Comparison of ENCODE assay signal across 8 cellular contexts in the genomic region with DNA sequence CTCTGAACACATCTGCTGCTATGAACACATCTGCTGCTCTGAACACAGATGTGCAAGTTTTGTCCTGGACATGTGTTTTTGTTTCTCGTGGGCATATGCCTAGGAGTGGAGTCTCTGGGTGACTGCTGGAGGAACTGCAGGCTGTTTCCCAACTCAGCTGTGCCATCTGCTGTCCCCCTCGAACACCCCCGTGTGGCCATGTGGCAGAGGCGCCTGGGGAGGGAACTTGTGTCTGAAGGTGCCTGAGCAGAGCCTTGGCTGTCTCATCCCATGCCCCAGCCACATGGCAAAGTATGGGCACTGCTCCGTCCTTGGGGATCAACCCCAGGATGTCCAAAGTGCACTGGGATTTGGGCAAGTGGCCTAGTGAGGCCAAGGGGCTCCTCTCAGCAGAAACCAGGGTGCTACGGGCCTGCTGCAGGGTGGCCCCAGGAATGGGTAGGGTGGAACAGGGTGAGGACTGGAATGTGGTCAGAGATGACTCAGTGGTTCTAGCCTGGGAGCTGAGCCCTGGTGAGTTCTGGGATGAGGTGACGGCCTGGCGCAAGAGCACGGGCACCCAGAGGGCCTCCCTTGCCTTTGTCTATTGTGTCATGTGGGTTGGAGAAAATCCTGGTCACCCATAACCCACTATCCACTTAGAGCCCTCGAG. TPM values are rescaled to one million over a fixed set of nuclear protein-coding genes. Genes with fewer than 3 reads are reported as not detected.
A peak's percentile ranks its signal among the peaks of the same experiment; 100 is the strongest.
DNase-seq lines count a peak whose midpoint lies in the region; ATAC-seq, FAIRE-seq and TF ChIP-seq lines count a peak whose summit lies in the region.

No MANE protein-coding gene starts in this region.

- H3K27ac ChIP-seq in HUES48 (ENCODE audit: low read depth, low read length) (peak overlapping the region; percentile 27), VCaP (peak overlapping the region; percentile 54), esophagus muscularis mucosa (replicated peaks in 1 of 4) (no peak overlapping the region)

- TF ChIP-seq CTCF in VCaP (conservative IDR thresholded peaks at IDR 0.05) (no peak), esophagus muscularis mucosa (IDR thresholded peaks at IDR 0.05) (no peak)

- TF ChIP-seq POLR2A in esophagus muscularis mucosa (IDR thresholded peaks at IDR 0.05; ENCODE audit: low read depth) = no peak

- no peak for TF ChIP-seq EP300 in esophagus muscularis mucosa (IDR thresholded peaks at IDR 0.05)

- H3K36me3 ChIP-seq in HUES48 (ENCODE audit: control insufficient read depth, insufficient read depth, low read length) (peaks cover 89% of the 10 kb centered on the region), esophagus muscularis mucosa (peaks cover 50 to 98% (median 93%) of the 10 kb centered on the region in 4 donors)

- H3K9me3 ChIP-seq in HUES48 (ENCODE audit: control insufficient read depth, insufficient read depth, low read length) (no peaks in the 10 kb centered on the region), esophagus muscularis mucosa (no peaks in the 10 kb centered on the region)

- no peak for FAIRE-seq in frontal cortex (lab: Jason Lieb, UNC)

- peak; percentile 94 for DNase-seq in DMS 273 (lab: John Stamatoyannopoulos, UW; ENCODE audit: unreplicated experiment)
- DNase-seq in frontal cortex (ENCODE audit: low spot score in 2 of 2) = peak; percentile 73 to 75
- DNase-seq in stimulated activated CD8-positive, alpha-beta memory T cell treated with anti-CD3 and anti-CD28 coated beads, Interleukin-4, amount 100 ng/mL, for 48 hours = peak; percentile 41
- no peak for DNase-seq in NK-92 treated with Interleukin-12 subunit alpha and Interleukin-12 subunit beta, amount 100 ng/mL, for 24 hours (lab: John Stamatoyannopoulos, UW)
- no peak for DNase-seq in esophagus muscularis mucosa (ENCODE audit: extremely low spot score)

- 75% methylated on average over 5 of the region's 10 CpGs for WGBS in esophagus muscularis mucosa

- no peak overlapping the region for H3K9ac ChIP-seq in HUES48 (ENCODE audit: low read depth, low read length)

- H3K4me3 ChIP-seq in HUES48 (ENCODE audit: low read depth, low read length) = no peak overlapping the region
- no peak overlapping the region for H3K4me3 ChIP-seq in esophagus muscularis mucosa

- H3K27me3 ChIP-seq in HUES48 (ENCODE audit: control insufficient read depth, insufficient read depth, low read length) (no peaks in the 10 kb centered on the region), esophagus muscularis mucosa (no peaks in the 10 kb centered on the region)

- H3K4me1 ChIP-seq in HUES48 (ENCODE audit: control insufficient read depth, insufficient read depth, low read length) (peaks cover 9% of the 10 kb centered on the region; the same call in 1 of the 2 replicates), esophagus muscularis mucosa (peaks cover 0 to 9% (median 0%) of the 10 kb centered on the region in 4 donors)

- no peak for ATAC-seq in HG03097 (IDR thresholded peaks at IDR 0.05; ENCODE audit: low FRiP score, unreplicated experiment)

- intact Hi-C loops in esophagus muscularis mucosa (cut with DNase I) = no loop called here

RNA-seq across cellular contexts. Expression of gene GATD1, which starts 14.7 kb away (rescaled TPM):
- total RNA-seq in frontal cortex (21.2 TPM), esophagus muscularis mucosa (10 to 100 TPM; 24.0 to 37.7 (median 28.9) TPM)

RNA-seq across cellular contexts. Expression of gene TALDO1, which starts 15.3 kb away (rescaled TPM):
- 77.9 TPM for total RNA-seq in frontal cortex
- 100 to 1,000 TPM; 168 to 231 (median 186) TPM for total RNA-seq in esophagus muscularis mucosa

RNA-seq across cellular contexts. Expression of gene CEND1, which starts 27.3 kb away (rescaled TPM):
- total RNA-seq in frontal cortex (7.3 TPM), esophagus muscularis mucosa (1 to 10 TPM in 3 of 4 donors, under 1 TPM in 1; 0.42 to 3.3 (median 2.6) TPM)

RNA-seq across cellular contexts. Expression of gene SLC25A22, which starts 35.5 kb away (rescaled TPM):
- total RNA-seq in frontal cortex = 14.7 TPM
- 10 to 100 TPM in 1 of 4 donors, 1 to 10 TPM in 3; 5.0 to 11.0 (median 9.5) TPM for total RNA-seq in esophagus muscularis mucosa

RNA-seq across cellular contexts. Expression of gene PIDD1, which starts 42.5 kb away (rescaled TPM):
- total RNA-seq in frontal cortex (5.7 TPM), esophagus muscularis mucosa (10 to 100 TPM in 2 of 4 donors, 1 to 10 TPM in 2; 5.3 to 18.7 (median 9.6) TPM)

Comparison
In these comparisons a context has a peak if more than half of its experiments do, and no peak if none do; other contexts are left out.
1. DNase-seq: peak in DMS 273 (single experiment), frontal cortex (2 of 2) and stimulated activated CD8-positive, alpha-beta memory T cell treated with anti-CD3 and anti-CD28 coated beads, Interleukin-4, amount 100 ng/mL, for 48 hours (single experiment); none in NK-92 treated with Interleukin-12 subunit alpha and Interleukin-12 subunit beta, amount 100 ng/mL, for 24 hours (single experiment) and esophagus muscularis mucosa (single experiment).
2. H3K27ac ChIP-seq: peak in HUES48 (single experiment) and VCaP (single experiment); none in esophagus muscularis mucosa (0 of 4).